In genomic region chr17:10105513-10106001, GRCh38 we compare ENCODE assay signal across 14 cellular contexts.
DNase-seq lines count a peak whose midpoint lies in the region; ATAC-seq and TF ChIP-seq lines count a peak whose summit lies in the region.
"Had no signal": no experiment of that assay in that cellular context is flagged by ENCODE, and none has a peak within 500 bp of the region (broad histone marks: within the 10 kb centered on the region; RNA-seq: fewer than 3 reads in every experiment).

No MANE protein-coding gene starts in this region.

- peak overlapping the region; percentile 33; the same call in 1 of the 2 replicates for H3K14ac ChIP-seq in IMR-90 (replicated peaks; ENCODE audit: low read depth, low read length)

- peak overlapping the region; percentile 64 for H2BK5ac ChIP-seq in IMR-90 (ENCODE audit: low read depth, low read length, poor library complexity, severe bottlenecking)
- no peak overlapping the region for H2BK5ac ChIP-seq in mesendoderm (ENCODE audit: low read length)

- H3K18ac ChIP-seq in IMR-90 (ENCODE audit: low read depth, low read length): peak overlapping the region; percentile 26
- H3K18ac ChIP-seq in mesendoderm (ENCODE audit: low read length): no peak overlapping the region

- H4K5ac ChIP-seq in IMR-90 (ENCODE audit: low read depth, low read length) (peak overlapping the region; percentile 61), mesendoderm (ENCODE audit: low read length) (no peak overlapping the region)

- H4K91ac ChIP-seq in IMR-90 (ENCODE audit: insufficient read depth, low read depth, low read length): no peak overlapping the region; the same call in 1 of the 2 replicates

- no peaks in the 10 kb centered on the region for H4K20me1 ChIP-seq in IMR-90 (ENCODE audit: insufficient read depth, low read length)

- H2BK120ac ChIP-seq in IMR-90 (ENCODE audit: low read depth, low read length) (peak overlapping the region; percentile 61; the same call in 1 of the 2 replicates), mesendoderm (ENCODE audit: low read depth, low read length) (no peak overlapping the region)

- BruUV-seq in IMR-90 (replicated peaks; lab: Mats Ljungman, UMichigan): no TSS peak

- ATAC-seq in IMR-90 (ENCODE audit: low read depth) (peak; percentile 94), upper lobe of right lung (peak; percentile 15), GM21786 (IDR thresholded peaks at IDR 0.05; ENCODE audit: unreplicated experiment) (no peak)
- ATAC-seq: stimulated activated memory B cell treated with anti-CD40 and anti-IgM and Interleukin-4, amounts not matched to agents 10 μg/mL and 1 μg/mL and 100 μg/mL, for 72 hours had no signal

- peak overlapping the region; percentile 57; the same call in 1 of the 2 replicates for H2BK20ac ChIP-seq in IMR-90 (ENCODE audit: low read depth, low read length)

- peak overlapping the region; percentile 3 to 65; a peak in 2 of 4 replicates for H4K8ac ChIP-seq in IMR-90 (ENCODE audit: low read depth in 2 of 2, low read length in 2 of 2)
- H4K8ac ChIP-seq in mesendoderm (ENCODE audit: low read depth, low read length): no peak overlapping the region

- peak overlapping the region; percentile 75 for H2AFZ ChIP-seq in IMR-90 (replicated peaks; ENCODE audit: low read length, poor library complexity)

- intact Hi-C loops in IMR-90 (cut with micrococcal nuclease): no loop called here
- intact Hi-C loops in upper lobe of right lung (cut with DNase I): no loop called here

- 33% methylated on average over 2 of the region's 10 CpGs; no CpG with 5 or more reads in 1 of the 2 experiments for WGBS in IMR-90 (ENCODE audit: extremely low coverage in 2 of 2, insufficient read length in 1 of 2), 2 experiments
- no CpG with 5 or more reads among the region's 10 CpGs for WGBS in mesendoderm (ENCODE audit: extremely low coverage, insufficient coverage, low lambda C conversion rate)

- H3K4ac ChIP-seq in IMR-90 (ENCODE audit: low read depth, low read length) (peak overlapping the region; percentile 73), mesendoderm (ENCODE audit: low read depth, low read length) (no peak overlapping the region)

- H3K79me1 ChIP-seq in IMR-90 (ENCODE audit: low read depth in 1 of 2, low read length in 2 of 2) (peaks cover 3 to 4% of the 10 kb centered on the region in 2 experiments; a peak in 1 of 4 replicates), mesendoderm (ENCODE audit: low read length) (no peaks in the 10 kb centered on the region)

- no peak for TF ChIP-seq CTCF in IMR-90 (conservative IDR thresholded peaks at IDR 0.05; ENCODE audit: low read depth, low read length)
- TF ChIP-seq CTCF in fibroblast of pulmonary artery (IDR thresholded peaks at IDR 0.05; ENCODE audit: low read length, missing control alignments): no peak
- no peak for TF ChIP-seq CTCF in upper lobe of right lung (IDR thresholded peaks at IDR 0.05)

- H3K9me3 ChIP-seq in IMR-90 (ENCODE audit: control insufficient read depth, insufficient read depth, low read length): no peaks in the 10 kb centered on the region
- no peaks in the 10 kb centered on the region for H3K9me3 ChIP-seq in upper lobe of right lung
- H3K9me3 ChIP-seq: MG63 had no signal

- no peak overlapping the region for H3K56ac ChIP-seq in IMR-90 (ENCODE audit: extremely low read depth, insufficient read depth, low read length)
- peak overlapping the region; percentile 0 for H3K56ac ChIP-seq in mesendoderm (ENCODE audit: low read length)

- H3K23ac ChIP-seq in IMR-90 (ENCODE audit: low read depth, low read length): no peak overlapping the region
- H3K23ac ChIP-seq in mesendoderm (ENCODE audit: low read length): no peak overlapping the region

- POLR2A ChIA-PET in IMR-90 (lab: Charles Lee; ENCODE audit: unreplicated experiment): no interaction called here

- peak overlapping the region; percentile 51 for H3K27ac ChIP-seq in IMR-90 (ENCODE audit: insufficient read depth, low read length)
- H3K27ac ChIP-seq in mesendoderm (ENCODE audit: low read depth, low read length): no peak overlapping the region
- no peak overlapping the region for H3K27ac ChIP-seq in upper lobe of right lung

- CTCF ChIA-PET in IMR-90 (lab: Yijun Ruan, JAX): no interaction called here

- peak overlapping the region; percentile 59; the same call in 1 of the 3 replicates for H2BK15ac ChIP-seq in IMR-90 (ENCODE audit: low read depth, low read length)
- H2BK15ac ChIP-seq in mesendoderm (replicated peaks; ENCODE audit: low read depth): no peak overlapping the region

- H3K27me3 ChIP-seq in IMR-90 (ENCODE audit: control insufficient read depth, insufficient read depth, low read length): no peaks in the 10 kb centered on the region
- H3K27me3 ChIP-seq in mesendoderm (ENCODE audit: insufficient read depth, low read length, poor library complexity): no peaks in the 10 kb centered on the region
- no peaks in the 10 kb centered on the region for H3K27me3 ChIP-seq in upper lobe of right lung
- H3K27me3 ChIP-seq: MG63 had no signal

- H2AK9ac ChIP-seq in IMR-90 (replicated peaks; ENCODE audit: low read depth, low read length, poor library complexity): no peak overlapping the region

- peaks cover 9% of the 10 kb centered on the region for H3K4me1 ChIP-seq in IMR-90 (ENCODE audit: control insufficient read depth, insufficient read depth, low read length)
- H3K4me1 ChIP-seq in mesendoderm (ENCODE audit: control insufficient read depth, low read depth, low read length): no peaks in the 10 kb centered on the region
- H3K4me1 ChIP-seq in upper lobe of right lung: no peaks in the 10 kb centered on the region

- H3K9ac ChIP-seq in IMR-90 (ENCODE audit: low read depth, low read length) (no peak overlapping the region), mesendoderm (ENCODE audit: low read length) (no peak overlapping the region)

- in situ Hi-C loops in IMR-90 (cut with MboI; ENCODE audit: low sequenced_read_pairs): no loop called here

- dilution Hi-C loops in IMR-90 (cut with HindIII; ENCODE audit: low sequenced_read_pairs, unreplicated experiment): no loop called here

- no peak; the same call in 1 of the 2 replicates for TF ChIP-seq RAD21 in IMR-90 (IDR thresholded peaks at IDR 0.05; ENCODE audit: low read length)

- H3K4me3 ChIP-seq in IMR-90 (ENCODE audit: insufficient read depth, low read depth, low read length) (no peak overlapping the region), fibroblast of pulmonary artery (replicated peaks; ENCODE audit: low read depth, low read length) (no peak overlapping the region), mesendoderm (ENCODE audit: low read length) (no peak overlapping the region), upper lobe of right lung (no peak overlapping the region)
- H3K4me3 ChIP-seq: MG63 had no signal

- TF ChIP-seq POLR2A in IMR-90 (IDR thresholded peaks at IDR 0.05; ENCODE audit: low read depth, low read length): no peak

- peak overlapping the region; percentile 79 for H2AK5ac ChIP-seq in IMR-90 (ENCODE audit: low read depth, low read length)
- H2AK5ac ChIP-seq in mesendoderm (ENCODE audit: low read length): no peak overlapping the region

- H3K36me3 ChIP-seq in IMR-90 (ENCODE audit: control insufficient read depth, insufficient read depth, low read length): no peaks in the 10 kb centered on the region
- H3K36me3 ChIP-seq in mesendoderm (ENCODE audit: control insufficient read depth, insufficient read depth, low read length): no peaks in the 10 kb centered on the region
- no peaks in the 10 kb centered on the region for H3K36me3 ChIP-seq in upper lobe of right lung
- H3K36me3 ChIP-seq: MG63 had no signal

- H3K79me2 ChIP-seq in mesendoderm (ENCODE audit: control insufficient read depth, insufficient read depth, low read length): no peaks in the 10 kb centered on the region

- DNase-seq in IMR-90 (peak; percentile 90), fibroblast of pulmonary artery (ENCODE audit: low read depth) (peak; percentile 86), mesendoderm (peak; percentile 71), upper lobe of right lung (no peak), NCI-H1436 treated with DMSO at 0.1 percent for 48 hours (lab: John Stamatoyannopoulos, UW) (no peak), NCI-H1048 (lab: John Stamatoyannopoulos, UW) (no peak)
- DNase-seq: activated CD4-positive, alpha-beta T cell treated with anti-CD3 and anti-CD28 coated beads for 48 hours; activated T-cell treated with anti-CD3 and anti-CD28 coated beads, Interleukin-2, amount 50 U/mL, for 24 hours; CD8-positive, alpha-beta memory T cell; effector memory CD4-positive, alpha-beta T cell; MG63; stimulated activated CD4-positive, alpha-beta T cell treated with anti-CD3 and anti-CD28 coated beads, Interleukin-2, amount 100 ng/mL, for 48 hours had no signal

- H3K4me2 ChIP-seq in IMR-90 (ENCODE audit: low read depth, low read length): peak overlapping the region; percentile 34
- H3K4me2 ChIP-seq in mesendoderm (ENCODE audit: low read length): no peak overlapping the region

- peaks cover 6% of the 10 kb centered on the region; the same call in 1 of the 2 replicates for H3K9me1 ChIP-seq in IMR-90 (ENCODE audit: insufficient read depth, low read length)

TF ChIP-seq in IMR-90, 13 proteins besides CTCF, POLR2A, EP300 and RAD21 (continues in another document):
- TF ChIP-seq, protein P1, sequence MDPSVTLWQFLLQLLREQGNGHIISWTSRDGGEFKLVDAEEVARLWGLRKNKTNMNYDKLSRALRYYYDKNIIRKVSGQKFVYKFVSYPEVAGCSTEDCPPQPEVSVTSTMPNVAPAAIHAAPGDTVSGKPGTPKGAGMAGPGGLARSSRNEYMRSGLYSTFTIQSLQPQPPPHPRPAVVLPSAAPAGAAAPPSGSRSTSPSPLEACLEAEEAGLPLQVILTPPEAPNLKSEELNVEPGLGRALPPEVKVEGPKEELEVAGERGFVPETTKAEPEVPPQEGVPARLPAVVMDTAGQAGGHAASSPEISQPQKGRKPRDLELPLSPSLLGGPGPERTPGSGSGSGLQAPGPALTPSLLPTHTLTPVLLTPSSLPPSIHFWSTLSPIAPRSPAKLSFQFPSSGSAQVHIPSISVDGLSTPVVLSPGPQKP (IDR thresholded peaks at IDR 0.05; ENCODE audit: borderline replicate concordance, low read depth, low read length): no peak
- TF ChIP-seq RFX5 (IDR thresholded peaks at IDR 0.05; ENCODE audit: low read depth, low read length) (no peak), SMC3 (IDR thresholded peaks at IDR 0.05; ENCODE audit: low read depth, low read length) (no peak), CHD1 (IDR thresholded peaks at IDR 0.05; ENCODE audit: low read depth, low read length) (no peak), MAFK (IDR thresholded peaks at IDR 0.05; ENCODE audit: low read depth, low read length) (peak; percentile 18; the same call in 1 of the 2 replicates), BHLHE40 (IDR thresholded peaks at IDR 0.05; ENCODE audit: low read depth, low read length) (peak; percentile 54; the same call in 1 of the 2 replicates), RCOR1 (IDR thresholded peaks at IDR 0.05; ENCODE audit: insufficient replicate concordance, low read length) (peak; percentile 27), NFE2L2 (IDR thresholded peaks at IDR 0.05; ENCODE audit: low read depth, low read length) (no peak; the same call in 1 of the 2 replicates), FOS (IDR thresholded peaks at IDR 0.05; ENCODE audit: low read depth, low read length) (peak; percentile 57), MXI1 (IDR thresholded peaks at IDR 0.05; ENCODE audit: borderline replicate concordance, low read depth, low read length) (no peak), MAZ (IDR thresholded peaks at IDR 0.05; ENCODE audit: borderline replicate concordance, low read depth, low read length) (peak; percentile 49; the same call in 1 of the 2 replicates)

Comparison
In these comparisons a context has a peak if more than half of its experiments do, and no peak if none do; other contexts are left out.
1. DNase-seq: peak in IMR-90 (single experiment), fibroblast of pulmonary artery (single experiment) and mesendoderm (single experiment); none in upper lobe of right lung (single experiment), NCI-H1436 treated with DMSO at 0.1 percent for 48 hours (single experiment) and NCI-H1048 (single experiment).